1 cellular context compared by ENCODE assay signal in the genomic region with DNA sequence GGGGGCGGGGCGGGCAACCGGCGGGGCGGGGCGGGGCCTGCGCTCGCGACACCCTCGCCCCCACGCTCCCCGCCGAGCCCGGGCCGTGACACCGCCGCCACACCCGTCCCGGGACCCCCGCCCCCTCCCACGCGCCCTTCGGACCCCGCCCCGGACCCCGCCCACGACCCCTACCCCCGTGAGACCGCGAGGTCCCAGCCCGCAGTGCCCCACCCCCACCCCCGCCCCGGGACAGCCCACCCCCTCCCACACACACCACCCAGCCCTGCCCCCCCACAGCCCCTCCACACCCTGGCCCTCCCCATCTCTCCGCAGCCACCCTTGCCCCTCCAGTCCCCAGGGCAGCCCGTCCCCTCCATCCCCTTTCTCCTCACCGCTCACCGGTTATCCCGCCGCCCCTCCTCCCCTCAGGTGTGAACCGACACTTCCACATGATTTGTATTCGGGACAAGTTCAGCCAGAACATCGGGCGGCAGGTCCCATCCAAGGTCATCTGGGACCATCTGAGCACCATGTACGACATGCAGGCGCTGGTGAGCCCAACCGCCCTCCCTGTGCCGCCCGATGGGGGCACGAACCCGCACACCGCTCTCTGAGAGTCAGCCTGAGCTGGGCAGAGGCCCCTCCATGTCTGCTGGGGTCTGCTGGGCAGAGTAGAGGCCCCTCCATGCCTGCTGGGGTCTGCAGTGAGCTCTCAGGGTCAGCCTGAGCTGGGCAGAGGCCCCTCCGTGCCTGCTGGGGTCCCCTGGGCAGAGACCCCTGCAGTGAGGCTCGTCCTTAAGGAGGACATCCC.
TF ChIP-seq lines count a peak whose summit lies in the region.

No MANE protein-coding gene starts in this region.

TF ChIP-seq in H1, 55 proteins besides CTCF, POLR2A, EP300 and RAD21:
- TF ChIP-seq POLR2AphosphoS5 (IDR thresholded peaks at IDR 0.05; ENCODE audit: low read depth, low read length), result no peak
- no peak for TF ChIP-seq MAFK (IDR thresholded peaks at IDR 0.05; ENCODE audit: low read depth, low read length)
- no peak for TF ChIP-seq HDAC6 (IDR thresholded peaks at IDR 0.05; ENCODE audit: low read depth, low read length)
- no peak for TF ChIP-seq NANOG (IDR thresholded peaks at IDR 0.05; ENCODE audit: insufficient read depth, low read depth, low read length, poor library complexity, severe bottlenecking)
- TF ChIP-seq ZNF274 (IDR thresholded peaks at IDR 0.05; ENCODE audit: borderline replicate concordance, extremely low read depth, low read length), result no peak
- TF ChIP-seq, protein P1, sequence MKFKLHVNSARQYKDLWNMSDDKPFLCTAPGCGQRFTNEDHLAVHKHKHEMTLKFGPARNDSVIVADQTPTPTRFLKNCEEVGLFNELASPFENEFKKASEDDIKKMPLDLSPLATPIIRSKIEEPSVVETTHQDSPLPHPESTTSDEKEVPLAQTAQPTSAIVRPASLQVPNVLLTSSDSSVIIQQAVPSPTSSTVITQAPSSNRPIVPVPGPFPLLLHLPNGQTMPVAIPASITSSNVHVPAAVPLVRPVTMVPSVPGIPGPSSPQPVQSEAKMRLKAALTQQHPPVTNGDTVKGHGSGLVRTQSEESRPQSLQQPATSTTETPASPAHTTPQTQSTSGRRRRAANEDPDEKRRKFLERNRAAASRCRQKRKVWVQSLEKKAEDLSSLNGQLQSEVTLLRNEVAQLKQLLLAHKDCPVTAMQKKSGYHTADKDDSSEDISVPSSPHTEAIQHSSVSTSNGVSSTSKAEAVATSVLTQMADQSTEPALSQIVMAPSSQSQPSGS (IDR thresholded peaks at IDR 0.05; ENCODE audit: low read length), result no peak
- no peak for TF ChIP-seq SUZ12 (IDR thresholded peaks at IDR 0.05; ENCODE audit: low read length)
- TF ChIP-seq RNF2 (IDR thresholded peaks at IDR 0.05; ENCODE audit: borderline replicate concordance, low read depth, low read length, missing control alignments, poor library complexity, severe bottlenecking), result no peak
- no peak for TF ChIP-seq JUN (IDR thresholded peaks at IDR 0.05; ENCODE audit: low read depth, low read length)
